Comparison of ENCODE assay signal across 12 cellular contexts in genomic region chr22:42868751-42869251, GRCh38. TPM values are rescaled to one million over a fixed set of nuclear protein-coding genes. Genes with fewer than 3 reads are reported as not detected.
DNase-seq lines count a peak whose midpoint lies in the region; ATAC-seq, FAIRE-seq and TF ChIP-seq lines count a peak whose summit lies in the region.
"Had no signal": no experiment of that assay in that cellular context is flagged by ENCODE, and none has a peak within 500 bp of the region (broad histone marks: within the 10 kb centered on the region; RNA-seq: fewer than 3 reads in every experiment).

No MANE protein-coding gene starts in this region.

- BruUV-seq in HepG2 (replicated peaks; lab: Mats Ljungman, UMichigan), result no TSS peak

- TF ChIP-seq RAD21 in HepG2 (CRISPR knock-in tag; IDR thresholded peaks at IDR 0.05), result no peak

- intact Hi-C loops in HepG2 (cut with micrococcal nuclease; ENCODE audit: unreplicated experiment), result loop anchor here (5.0 kb wide), 1 partner anchor 86 kb away; no protein-coding TSS in a partner anchor
- intact Hi-C loops in testis (cut with DNase I; ENCODE audit: low total_unique reads), result no loop called here

- H3K36me3 ChIP-seq in HepG2 (replicated peaks in 1 of 2; ENCODE audit: control insufficient read depth in 1 of 2, insufficient read depth in 2 of 2, low read length in 2 of 2) (peaks cover 15 to 42% of the 10 kb centered on the region in 2 experiments), testis (ENCODE audit: low read depth, missing control alignments) (no peaks in the 10 kb centered on the region)

- H4K20me1 ChIP-seq in HepG2 (ENCODE audit: insufficient read depth, low read length), result no peaks in the 10 kb centered on the region

- CTCF ChIA-PET in HepG2 (lab: Yijun Ruan, JAX; ENCODE audit: low intra/inter-chr PET ratio, low total read pairs), result no interaction called here

- no peak for TF ChIP-seq EP300 in HepG2 (IDR thresholded peaks at IDR 0.05; ENCODE audit: low read depth in 2 of 2, low read length in 2 of 2)
- TF ChIP-seq EP300 in HepG2 (CRISPR knock-in tag; IDR thresholded peaks at IDR 0.05; ENCODE audit: borderline replicate concordance), result no peak

- no peak for TF ChIP-seq CTCF in coronary artery (IDR thresholded peaks at IDR 0.05)
- no peak for TF ChIP-seq CTCF in HepG2 (CRISPR knock-in tag; IDR thresholded peaks at IDR 0.05)
- TF ChIP-seq CTCF in testis (IDR thresholded peaks at IDR 0.05), result no peak

- DNase-seq in NCI-H2171 (lab: John Stamatoyannopoulos, UW), result peak; percentile 60
- peak; percentile 83 for DNase-seq in coronary artery (ENCODE audit: low spot score)
- DNase-seq in HepG2 (ENCODE audit: low spot score), result no peak
- peak; percentile 42 for DNase-seq in testis
- DNase-seq in AML-193 (lab: John Stamatoyannopoulos, UW), result no peak
- DNase-seq in stimulated activated CD4-positive, alpha-beta T cell treated with anti-CD3 and anti-CD28 coated beads, Interleukin-4, amount 100 ng/mL, for 24 hours, result no peak
- no peak for DNase-seq in NCI-H345 treated with DMSO at 0.1 percent for 48 hours (lab: John Stamatoyannopoulos, UW; ENCODE audit: unreplicated experiment)
- DNase-seq in globus pallidus (ENCODE audit: low spot score), result no peak
- DNase-seq: activated CD8-positive, alpha-beta T cell treated with anti-CD3 and anti-CD28 coated beads, Interleukin-2, amount 10 ng/mL, durations not matched to agents 7 days and 5 days; GF-D8; NCI-H510A treated with DMSO at 0.1 percent for 48 hours; stimulated activated CD4-positive, alpha-beta T cell treated with anti-CD3 and anti-CD28 coated beads, Interleukin-15, amount 100 ng/mL, for 24 hours had no signal

- WGBS in HepG2 (ENCODE audit: low lambda C conversion rate), result 97% methylated on average over 7 of the region's 16 CpGs
- WGBS in testis, 2 donors, result 58 to 67% methylated on average over 9 to 16 of the region's 16 CpGs

- FAIRE-seq in HepG2 (lab: Jason Lieb, UNC), result no peak

- no peaks in the 10 kb centered on the region for H3K79me2 ChIP-seq in HepG2 (ENCODE audit: insufficient read depth, low read length)

- H3K4me3 ChIP-seq in coronary artery (no peak overlapping the region), HepG2 (replicated peaks in 1 of 3; ENCODE audit: insufficient read depth in 1 of 3, low read depth in 2 of 3, low read length in 3 of 3) (no peak overlapping the region), testis (no peak overlapping the region)

- no peak overlapping the region for H3K4me2 ChIP-seq in HepG2 (ENCODE audit: low read depth, low read length)

- TF ChIP-seq POLR2A in HepG2 (IDR thresholded peaks at IDR 0.05; ENCODE audit: insufficient read depth in 1 of 2, low read depth in 2 of 2, low read length in 2 of 2), result no peak
- no peak for TF ChIP-seq POLR2A in testis (IDR thresholded peaks at IDR 0.05)

- no peak overlapping the region for H2AFZ ChIP-seq in HepG2 (ENCODE audit: low read length)

- ATAC-seq in HepG2, result no peak
- ATAC-seq: activated CD8-positive, alpha-beta T cell treated with anti-CD3 and anti-CD28 coated beads, Interleukin-2, amount 10 ng/mL, durations not matched to agents 7 days and 5 days had no signal

- no peak overlapping the region for H3K9ac ChIP-seq in HepG2 (ENCODE audit: insufficient read depth, low read depth, low read length)

- H3K9me3 ChIP-seq in HepG2 (ENCODE audit: low read length) (no peaks in the 10 kb centered on the region), testis (no peaks in the 10 kb centered on the region)

- H3K27me3 ChIP-seq in HepG2 (ENCODE audit: control insufficient read depth in 1 of 2, insufficient read depth in 2 of 2, low read length in 2 of 2), result no peaks in the 10 kb centered on the region
- no peaks in the 10 kb centered on the region for H3K27me3 ChIP-seq in testis

- in situ Hi-C loops in HepG2 (cut with HindIII; ENCODE audit: extremely low pct_ligation_motif_present, low pct_unique_long_range_greater_than_20kb), result loop anchor here (5.0 kb wide), 1 partner anchor 96 kb away; no protein-coding TSS in a partner anchor

- H3K4me1 ChIP-seq in HepG2 (ENCODE audit: insufficient read depth, low read length) (peaks cover 9% of the 10 kb centered on the region; the same call in 1 of the 2 replicates), testis (no peaks in the 10 kb centered on the region)

- POLR2A ChIA-PET in HepG2 (lab: Yijun Ruan, JAX), result interaction anchor here (0.7 to 2.1 kb wide), 3 partner anchors 11 to 146 kb away, joined by 3 to 11 read pairs (median 5); partner anchors contain the start of genes ARFGAP3 and PACSIN2

- H3K27ac ChIP-seq in coronary artery, result peak overlapping the region; percentile 36 to 88
- H3K27ac ChIP-seq in HepG2 (ENCODE audit: extremely low read length, insufficient read depth, low read length), result no peak overlapping the region
- H3K27ac ChIP-seq in testis, result no peak overlapping the region

TF ChIP-seq in HepG2, 621 proteins besides CTCF, POLR2A, EP300 and RAD21:
- no peak for TF ChIP-seq MXD1 (CRISPR knock-in tag; IDR thresholded peaks at IDR 0.05)
- no peak for TF ChIP-seq ZNF17 (CRISPR knock-in tag; IDR thresholded peaks at IDR 0.05)
- peak; percentile 90 for TF ChIP-seq AGO2 (optimal IDR thresholded peaks at IDR 0.05; ENCODE audit: low read depth, low read length)
- peak; percentile 78 for TF ChIP-seq RBM22 (optimal IDR thresholded peaks at IDR 0.05; ENCODE audit: low read length)

RNA-seq across cellular contexts. Expression of gene ARFGAP3, which starts 11.7 kb away (rescaled TPM):
- total RNA-seq in HepG2 (2016; rRNA removed; fragmentation: Illumina TruSeq; extraction: Trizol) (41.7 and 66.7 TPM in 2 replicates), testis (10 to 100 TPM; 50.2 to 54.1 TPM)
- total RNA-seq in HepG2 (2016; cell fraction: cytosol; rRNA removed; fragmentation: Illumina TruSeq; extraction: Trizol; ENCODE audit: low read depth), result 9.5 and 13.8 TPM in 2 replicates
- 41.6 and 68.2 TPM in 2 replicates for total RNA-seq in HepG2 (2016; cell fraction: insoluble cytoplasmic fraction; rRNA removed; fragmentation: Illumina TruSeq; extraction: Trizol)
- 19.0 and 21.9 TPM in 2 replicates for total RNA-seq in HepG2 (2016; cell fraction: membrane; rRNA removed; fragmentation: Illumina TruSeq; extraction: Trizol)
- 26.8 and 27.4 TPM in 2 replicates for total RNA-seq in HepG2 (2016; cell fraction: nucleus; rRNA removed; fragmentation: Illumina TruSeq; extraction: Trizol)
- polyA plus RNA-seq in HepG2 (2011; rRNA removed) (51.0 and 61.6 TPM in 2 replicates), testis (ENCODE audit: insufficient read depth, low read depth, low replicate concordance) (82.9 TPM)
- polyA plus RNA-seq in HepG2 (2011; cell fraction: cytosol; rRNA removed), result 42.3 and 50.3 TPM in 2 replicates
- polyA plus RNA-seq in HepG2 (2011; cell fraction: nucleus; rRNA removed), result 41.8 and 43.9 TPM in 2 replicates
- 40.6 and 42.9 TPM in 2 replicates for polyA plus RNA-seq in HepG2 (2012)
- 3.0 and 3.1 TPM in 2 replicates for polyA plus RNA-seq in HepG2 (2016; cell fraction: cytosol; fragmentation: Illumina TruSeq; extraction: Trizol; ENCODE audit: low read depth)
- 50.7 and 53.6 TPM in 2 replicates for polyA plus RNA-seq in HepG2 (2016; cell fraction: insoluble cytoplasmic fraction; fragmentation: Illumina TruSeq; extraction: Trizol; ENCODE audit: low read depth)
- polyA plus RNA-seq in HepG2 (2016; cell fraction: membrane; fragmentation: Illumina TruSeq; extraction: Trizol; ENCODE audit: low read depth), result 7.0 and 7.1 TPM in 2 replicates
- 40.6 and 48.9 TPM in 2 replicates for polyA plus RNA-seq in HepG2 (2016; cell fraction: nucleus; fragmentation: Illumina TruSeq; extraction: Trizol; ENCODE audit: insufficient read depth, low read depth)
- 16.2 and 65.9 TPM in 2 replicates for polyA minus RNA-seq in HepG2 (2011; rRNA and poly(A)+ RNA removed; ENCODE audit: low replicate concordance)
- polyA minus RNA-seq in HepG2 (2011; cell fraction: cytosol; rRNA and poly(A)+ RNA removed), result 38.9 and 45.0 TPM in 2 replicates
- polyA minus RNA-seq in HepG2 (2011; cell fraction: nucleus; rRNA and poly(A)+ RNA removed), result 43.4 and 53.0 TPM in 2 replicates

Comparison
In these comparisons a context has a peak if more than half of its experiments do, and no peak if none do; other contexts are left out.
1. DNase-seq: peak in NCI-H2171 (single experiment), coronary artery (single experiment) and testis (single experiment); none in HepG2 (single experiment), AML-193 (0 of 2), stimulated activated CD4-positive, alpha-beta T cell treated with anti-CD3 and anti-CD28 coated beads, Interleukin-4, amount 100 ng/mL, for 24 hours (single experiment), NCI-H345 treated with DMSO at 0.1 percent for 48 hours (single experiment) and globus pallidus (single experiment).
2. H3K27ac ChIP-seq: peak in coronary artery (2 of 2); none in HepG2 (single experiment) and testis (0 of 2).